Comparison of ENCODE assay signal across 9 cellular contexts in genomic region chr19:11405846-11406643, GRCh38. TPM values are rescaled to one million over a fixed set of nuclear protein-coding genes. Genes with fewer than 3 reads are reported as not detected.
DNase-seq lines count a peak whose midpoint lies in the region; ATAC-seq and TF ChIP-seq lines count a peak whose summit lies in the region.
"Had no signal": no experiment of that assay in that cellular context is flagged by ENCODE, and none has a peak within 500 bp of the region (broad histone marks: within the 10 kb centered on the region; RNA-seq: fewer than 3 reads in every experiment).

No MANE protein-coding gene starts in this region.

- no peak for TF ChIP-seq POLR2A in esophagus muscularis mucosa (IDR thresholded peaks at IDR 0.05; ENCODE audit: low read depth)

- H3K4me3 Mint-ChIP-seq in osteocyte (ENCODE audit: unreplicated experiment), result no peak overlapping the region

- H3K36me3 ChIP-seq in esophagus muscularis mucosa, result no peaks in the 10 kb centered on the region

- intact Hi-C loops in esophagus muscularis mucosa (cut with DNase I), result no loop called here

- peaks cover 0 to 6% (median 6%) of the 10 kb centered on the region in 4 donors for H3K4me1 ChIP-seq in esophagus muscularis mucosa

- peak; percentile 37 for DNase-seq in Daoy (ENCODE audit: low read depth)
- peak; percentile 66 for DNase-seq in activated CD4-positive, alpha-beta T cell treated with anti-CD3 and anti-CD28 coated beads for 48 hours
- no peak for DNase-seq in esophagus muscularis mucosa (ENCODE audit: extremely low spot score)
- no peak for DNase-seq in osteocyte (ENCODE audit: extremely low spot score, unreplicated experiment)
- DNase-seq in effector CD8-positive, alpha-beta T cell (lab: John Stamatoyannopoulos, UW), result no peak
- no peak for DNase-seq in cortex of kidney (lab: John Stamatoyannopoulos, UW)
- no peak for DNase-seq in HuH-7.5 (ENCODE audit: low spot score)
- DNase-seq: SHP77 treated with DMSO at 0.1 percent for 48 hours had no signal

- TF ChIP-seq EP300 in esophagus muscularis mucosa (IDR thresholded peaks at IDR 0.05), result no peak

- H3K4me1 Mint-ChIP-seq in osteocyte (ENCODE audit: unreplicated experiment), result peaks cover 2% of the 10 kb centered on the region

- no peak overlapping the region for H3K27ac ChIP-seq in esophagus muscularis mucosa (replicated peaks in 1 of 4)

- TF ChIP-seq CTCF in esophagus muscularis mucosa (IDR thresholded peaks at IDR 0.05), result peak; percentile 35 to 40 (median 36)
- peak; percentile 28 for TF ChIP-seq CTCF in osteocyte (IDR thresholded peaks at IDR 0.05)

- H3K27ac Mint-ChIP-seq in osteocyte (ENCODE audit: unreplicated experiment), result no peak overlapping the region

- WGBS in esophagus muscularis mucosa, result 46% methylated on average over 28 of the region's 44 CpGs

- H3K4me3 ChIP-seq in esophagus muscularis mucosa, result no peak overlapping the region

- no peaks in the 10 kb centered on the region for H3K9me3 Mint-ChIP-seq in osteocyte (ENCODE audit: unreplicated experiment)

- H3K36me3 Mint-ChIP-seq in osteocyte (ENCODE audit: unreplicated experiment), result no peaks in the 10 kb centered on the region

- peaks cover 0 to 50% (median 0%) of the 10 kb centered on the region in 4 donors for H3K27me3 ChIP-seq in esophagus muscularis mucosa

- no peak for ATAC-seq in HG02870 (IDR thresholded peaks at IDR 0.05; ENCODE audit: unreplicated experiment)

- peaks cover 4% of the 10 kb centered on the region for H3K27me3 Mint-ChIP-seq in osteocyte (ENCODE audit: unreplicated experiment)

- no peaks in the 10 kb centered on the region for H3K9me3 ChIP-seq in esophagus muscularis mucosa

RNA-seq across cellular contexts. Expression of gene RGL3, which starts 13.1 kb away (rescaled TPM):
- not detected in 2 replicates for total RNA-seq in Daoy (2014; rRNA removed; shearing (Covaris generic))
- total RNA-seq in esophagus muscularis mucosa (1 to 10 TPM; 1.2 to 7.9 (median 2.0) TPM), osteocyte (1.1 and 1.9 TPM in 2 replicates)

RNA-seq across cellular contexts. Expression of gene EPOR, which starts 21.9 kb away (rescaled TPM):
- 1.7 and 2.8 TPM in 2 replicates for total RNA-seq in Daoy (2014; rRNA removed; shearing (Covaris generic))
- 1 to 10 TPM in 3 of 4 donors, under 1 TPM in 1; 0.99 to 5.2 (median 4.4) TPM for total RNA-seq in esophagus muscularis mucosa
- total RNA-seq in osteocyte, result 2.3 and 2.4 TPM in 2 replicates

RNA-seq across cellular contexts. Expression of gene ODAD3, which starts 28.9 kb away (rescaled TPM):
- total RNA-seq in Daoy (2014; rRNA removed; shearing (Covaris generic)), result not detected in 2 replicates
- under 1 TPM in 2 of 4 donors, not detected in 2; 0.39 to 0.83 TPM for total RNA-seq in esophagus muscularis mucosa
- total RNA-seq in osteocyte, result not detected in 2 replicates

RNA-seq across cellular contexts. Expression of gene PRKCSH, which starts 29.4 kb away (rescaled TPM):
- total RNA-seq in Daoy (2014; rRNA removed; shearing (Covaris generic)), result 83.6 and 85.8 TPM in 2 replicates
- 100 to 1,000 TPM in 2 of 4 donors, 10 to 100 TPM in 2; 81.0 to 141 (median 98.7) TPM for total RNA-seq in esophagus muscularis mucosa
- total RNA-seq in osteocyte, result 398 and 415 TPM in 2 replicates

RNA-seq across cellular contexts. Expression of gene SWSAP1, which starts 31.6 kb away (rescaled TPM):
- 0.57 and 1.4 TPM in 2 replicates for total RNA-seq in Daoy (2014; rRNA removed; shearing (Covaris generic))
- 1 to 10 TPM in 3 of 4 donors, under 1 TPM in 1; 0.66 to 1.7 (median 1.5) TPM for total RNA-seq in esophagus muscularis mucosa
- 1.3 and 2.4 TPM in 2 replicates for total RNA-seq in osteocyte

Comparison
In these comparisons a context has a peak if more than half of its experiments do, and no peak if none do; other contexts are left out.
1. DNase-seq: peak in Daoy (single experiment) and activated CD4-positive, alpha-beta T cell treated with anti-CD3 and anti-CD28 coated beads for 48 hours (single experiment); none in esophagus muscularis mucosa (single experiment), osteocyte (single experiment), effector CD8-positive, alpha-beta T cell (single experiment), cortex of kidney (single experiment) and HuH-7.5 (single experiment).